8 cellular contexts compared by ENCODE assay signal in the genomic region with DNA sequence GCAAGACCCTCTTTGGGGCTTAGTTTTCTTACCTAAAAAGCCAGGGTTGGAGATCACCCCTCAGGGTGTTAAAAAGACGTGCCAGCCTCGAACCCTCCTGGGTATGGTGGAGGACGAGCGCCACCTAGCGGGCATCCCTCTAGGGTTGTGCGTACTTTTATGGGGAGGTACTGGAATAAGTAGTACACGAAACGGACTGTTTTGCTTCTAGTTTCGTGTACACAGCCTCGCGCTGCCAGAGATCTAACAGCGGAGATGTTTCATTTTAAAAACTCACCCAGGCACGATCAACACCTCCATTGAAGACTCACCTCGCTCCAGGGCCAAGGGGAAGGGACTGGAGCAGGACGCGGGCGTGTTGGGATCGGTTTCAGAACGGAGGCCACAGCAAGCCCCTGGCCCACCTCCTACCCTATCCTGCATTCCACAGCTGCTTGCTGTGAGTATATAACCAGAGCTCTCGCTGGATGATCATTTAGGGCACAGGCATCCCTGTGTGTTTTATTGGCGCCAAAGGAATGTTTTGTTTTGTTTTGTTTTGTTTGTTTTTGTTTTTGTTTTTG. TPM values are rescaled to one million over a fixed set of nuclear protein-coding genes. Genes with fewer than 3 reads are reported as not detected.
DNase-seq lines count a peak whose midpoint lies in the region; ATAC-seq and TF ChIP-seq lines count a peak whose summit lies in the region.

No MANE protein-coding gene starts in this region.

- H3K4me1 ChIP-seq in heart right ventricle = peaks cover 0 to 40% (median 25%) of the 10 kb centered on the region in 9 donors
- peaks cover 27% of the 10 kb centered on the region for H3K4me1 ChIP-seq in vagina

- no peak overlapping the region for H3K27ac Mint-ChIP-seq in activated naive CD8-positive, alpha-beta T cell treated with anti-CD3 and anti-CD28 coated beads, Interleukin-2, amount 10 ng/mL, durations not matched to agents 7 days and 5 days

- peak; percentile 64 for ATAC-seq in HG02678 (IDR thresholded peaks at IDR 0.05; ENCODE audit: unreplicated experiment)
- peak; percentile 72 for ATAC-seq in activated naive CD8-positive, alpha-beta T cell treated with anti-CD3 and anti-CD28 coated beads, Interleukin-2, amount 10 ng/mL, durations not matched to agents 7 days and 5 days (ENCODE audit: low read depth)
- ATAC-seq in heart right ventricle = peak; percentile 45 to 82 (median 69)

- H3K27me3 ChIP-seq in SU-DHL-6 (ENCODE audit: low read length) (0 out of 2 replicates have a peak, but pooled peaks cover 4% of the 10 kb centered on the region), heart right ventricle (peaks cover 36 to 94% (median 83%) of the 10 kb centered on the region in 7 donors), vagina (peaks cover 23% of the 10 kb centered on the region)

- intact Hi-C loops in heart right ventricle (cut with DNase I) (loop anchor here (1.0 to 10.0 kb wide), 7 partner anchors 696 to 820 kb away; no protein-coding TSS in a partner anchor), vagina (cut with DNase I) (loop anchor here (5.0 kb wide), 1 partner anchor 697 kb away; no protein-coding TSS in a partner anchor)

- H3K27me3 Mint-ChIP-seq in activated naive CD8-positive, alpha-beta T cell treated with anti-CD3 and anti-CD28 coated beads, Interleukin-2, amount 10 ng/mL, durations not matched to agents 7 days and 5 days = peaks cover 79% of the 10 kb centered on the region

- DNase-seq in NCI-H1092 treated with DMSO at 0.1 percent for 48 hours (lab: John Stamatoyannopoulos, UW) (peak; percentile 82), heart right ventricle (peak; percentile 67 to 83), pulmonary artery endothelial cell (ENCODE audit: low read depth, low spot score) (peak; percentile 20), vagina (ENCODE audit: extremely low spot score in 2 of 2) (no peak)
- DNase-seq in activated naive CD8-positive, alpha-beta T cell treated with anti-CD3 and anti-CD28 coated beads, Interleukin-2, amount 10 ng/mL, durations not matched to agents 7 days and 5 days = peak; percentile 90

- POLR2A ChIA-PET in activated naive CD8-positive, alpha-beta T cell treated with anti-CD3 and anti-CD28 coated beads, Interleukin-2, amount 10 ng/mL, durations not matched to agents 7 days and 5 days (lab: Charles Lee) = no interaction called here

- peaks cover 26% of the 10 kb centered on the region for H3K4me1 Mint-ChIP-seq in activated naive CD8-positive, alpha-beta T cell treated with anti-CD3 and anti-CD28 coated beads, Interleukin-2, amount 10 ng/mL, durations not matched to agents 7 days and 5 days

- no peaks in the 10 kb centered on the region for H3K9me3 Mint-ChIP-seq in activated naive CD8-positive, alpha-beta T cell treated with anti-CD3 and anti-CD28 coated beads, Interleukin-2, amount 10 ng/mL, durations not matched to agents 7 days and 5 days

- no peak for TF ChIP-seq POLR2A in vagina (IDR thresholded peaks at IDR 0.05)

- H3F3A ChIP-seq in SU-DHL-6 (ENCODE audit: insufficient read depth) = 0 out of 2 replicates have a peak, but pooled peaks cover 5% of the 10 kb centered on the region

- H3K79me2 ChIP-seq in SU-DHL-6 (ENCODE audit: insufficient read depth, low read length) = no peaks in the 10 kb centered on the region

- peaks cover 2% of the 10 kb centered on the region for H3K36me3 Mint-ChIP-seq in activated naive CD8-positive, alpha-beta T cell treated with anti-CD3 and anti-CD28 coated beads, Interleukin-2, amount 10 ng/mL, durations not matched to agents 7 days and 5 days

- peak overlapping the region; percentile 79 for H3K4me3 Mint-ChIP-seq in activated naive CD8-positive, alpha-beta T cell treated with anti-CD3 and anti-CD28 coated beads, Interleukin-2, amount 10 ng/mL, durations not matched to agents 7 days and 5 days

- H2AFZ ChIP-seq in SU-DHL-6 (ENCODE audit: low read depth, low read length, severe bottlenecking) = no peak overlapping the region

- H3K4me2 ChIP-seq in SU-DHL-6 (ENCODE audit: low read depth, low read length, poor library complexity, severe bottlenecking) = peak overlapping the region; percentile 30

- peak; percentile 82 for TF ChIP-seq CTCF in GM12872 (IDR thresholded peaks at IDR 0.05; ENCODE audit: insufficient read depth, low read depth, low read length)
- TF ChIP-seq CTCF in SU-DHL-6 (IDR thresholded peaks at IDR 0.05; ENCODE audit: insufficient read depth, low read length, poor library complexity, severe bottlenecking) = peak; percentile 54
- TF ChIP-seq CTCF in heart right ventricle (IDR thresholded peaks at IDR 0.05) = peak; percentile 84 to 94 (median 89)
- peak; percentile 43 to 97 (median 85) for TF ChIP-seq CTCF in vagina (IDR thresholded peaks at IDR 0.05)

- 3 to 4% methylated on average over 21 of the region's 21 CpGs for WGBS in heart right ventricle, 2 donors

- H4K20me1 ChIP-seq in SU-DHL-6 (ENCODE audit: low read depth, low read length) = no peaks in the 10 kb centered on the region

- H3K9ac ChIP-seq in SU-DHL-6 (ENCODE audit: low read length) = no peak overlapping the region

- H3K9me2 ChIP-seq in SU-DHL-6 (replicated peaks; ENCODE audit: insufficient read depth, low read length) = no peaks in the 10 kb centered on the region

- H3K36me3 ChIP-seq in SU-DHL-6 (ENCODE audit: low read length) (no peaks in the 10 kb centered on the region), heart right ventricle (no peaks in the 10 kb centered on the region), vagina (no peaks in the 10 kb centered on the region)

- no peak overlapping the region for H3K27ac ChIP-seq in SU-DHL-6 (ENCODE audit: low read depth, low read length)
- no peak overlapping the region for H3K27ac ChIP-seq in heart right ventricle
- no peak overlapping the region for H3K27ac ChIP-seq in vagina

- no peak overlapping the region for H3K4me3 ChIP-seq in SU-DHL-6 (ENCODE audit: insufficient read depth, low read length, poor library complexity, severe bottlenecking)
- H3K4me3 ChIP-seq in heart right ventricle = peak overlapping the region in 7 of 10 donors; percentile 10 to 40 (median 23)
- peak overlapping the region in 1 of 2 donors; percentile 9 for H3K4me3 ChIP-seq in vagina

- H3K9me3 ChIP-seq in SU-DHL-6 (ENCODE audit: insufficient read depth, low read length) (no peaks in the 10 kb centered on the region), heart right ventricle (peaks cover 0 to 26% (median 0%) of the 10 kb centered on the region in 11 donors), vagina (no peaks in the 10 kb centered on the region)

RNA-seq across cellular contexts. Expression of gene NKX3-2, which starts 4.8 kb away (rescaled TPM):
- total RNA-seq in activated naive CD8-positive, alpha-beta T cell treated with anti-CD3 and anti-CD28 coated beads, Interleukin-2, amount 10 ng/mL, durations not matched to agents 7 days and 5 days = not detected
- not detected for total RNA-seq in heart right ventricle
- not detected for polyA plus RNA-seq in heart right ventricle
- total RNA-seq in pulmonary artery endothelial cell = not detected in 2 replicates
- total RNA-seq in vagina = 2.9 TPM

Comparison
In these comparisons a context has a peak if more than half of its experiments do, and no peak if none do; other contexts are left out.
1. DNase-seq: peak in NCI-H1092 treated with DMSO at 0.1 percent for 48 hours (single experiment), activated naive CD8-positive, alpha-beta T cell treated with anti-CD3 and anti-CD28 coated beads, Interleukin-2, amount 10 ng/mL, durations not matched to agents 7 days and 5 days (single experiment), heart right ventricle (2 of 2) and pulmonary artery endothelial cell (single experiment); none in vagina (0 of 2).
2. Peak in every context shown above with its lines, with median percentiles within 50 percentile points of each other: CTCF ChIP-seq and ATAC-seq.